ENCODE assay signal across 12 cellular contexts in genomic region chr10:132722980-132723970, GRCh38.
A peak's percentile ranks its signal among the peaks of the same experiment; 100 is the strongest.
DNase-seq lines count a peak whose midpoint lies in the region; ATAC-seq and TF ChIP-seq lines count a peak whose summit lies in the region.
"Had no signal": no experiment of that assay in that cellular context is flagged by ENCODE, and none has a peak within 500 bp of the region (broad histone marks: within the 10 kb centered on the region; RNA-seq: fewer than 3 reads in every experiment).

No MANE protein-coding gene starts in this region.

- TF ChIP-seq CTCF in HL-60 (IDR thresholded peaks at IDR 0.05; ENCODE audit: insufficient read depth, low read length) = no peak
- peak; percentile 33 for TF ChIP-seq CTCF in left ventricle myocardium inferior (IDR thresholded peaks at IDR 0.05; ENCODE audit: borderline replicate concordance)

- DNase-seq in HL-60 (ENCODE audit: low read depth in 1 of 2, low spot score in 1 of 2) = no peak
- DNase-seq in NCI-H524 treated with DMSO at 0.1 percent for 48 hours (lab: John Stamatoyannopoulos, UW) = peak; percentile 25
- DNase-seq in left ventricle myocardium inferior = no peak
- no peak for DNase-seq in sciatic nerve (ENCODE audit: low spot score)
- no peak for DNase-seq in DMS53 (lab: John Stamatoyannopoulos, UW)
- no peak for DNase-seq in NCI-H2196 treated with DMSO at 0.1 percent for 48 hours (lab: John Stamatoyannopoulos, UW; ENCODE audit: unreplicated experiment)
- DNase-seq: activated CD4-positive, alpha-beta T cell treated with anti-CD3 and anti-CD28 coated beads, Interleukin-2, amount 10 ng/mL, durations not matched to agents 24 days and 14 days; BE2C; natural killer cell; NCI-H226; SHP77 had no signal

- no peaks in the 10 kb centered on the region for H3K9me3 ChIP-seq in left ventricle myocardium inferior (replicated peaks)
- H3K9me3 ChIP-seq: BE2C had no signal

- H3K27me3 ChIP-seq in HL-60 (ENCODE audit: insufficient read depth, poor library complexity, severe bottlenecking) = no peaks in the 10 kb centered on the region
- H3K27me3 ChIP-seq in left ventricle myocardium inferior (ENCODE audit: low read depth) = no peaks in the 10 kb centered on the region
- H3K27me3 ChIP-seq: BE2C had no signal

- H3K27ac ChIP-seq in HL-60 (replicated peaks) (peak overlapping the region; percentile 67), left ventricle myocardium inferior (replicated peaks) (peak overlapping the region; percentile 13)

- ATAC-seq in sciatic nerve (peak; percentile 84), HG03108 (IDR thresholded peaks at IDR 0.05; ENCODE audit: unreplicated experiment) (no peak)
- ATAC-seq: natural killer cell had no signal

- H3K4me1 ChIP-seq in left ventricle myocardium inferior = no peaks in the 10 kb centered on the region
- H3K4me1 ChIP-seq: BE2C had no signal

- intact Hi-C loops in left ventricle myocardium inferior (cut with micrococcal nuclease) (no loop called here), sciatic nerve (cut with DNase I) (no loop called here)

- H3K4me3 ChIP-seq in HL-60 (replicated peaks; ENCODE audit: insufficient read depth, low read length) (no peak overlapping the region), left ventricle myocardium inferior (no peak overlapping the region)

- H3K36me3 ChIP-seq in left ventricle myocardium inferior = peaks cover 33% of the 10 kb centered on the region
- H3K36me3 ChIP-seq: BE2C had no signal
